ENCODE assay signal across 1 cellular context in the genomic region with DNA sequence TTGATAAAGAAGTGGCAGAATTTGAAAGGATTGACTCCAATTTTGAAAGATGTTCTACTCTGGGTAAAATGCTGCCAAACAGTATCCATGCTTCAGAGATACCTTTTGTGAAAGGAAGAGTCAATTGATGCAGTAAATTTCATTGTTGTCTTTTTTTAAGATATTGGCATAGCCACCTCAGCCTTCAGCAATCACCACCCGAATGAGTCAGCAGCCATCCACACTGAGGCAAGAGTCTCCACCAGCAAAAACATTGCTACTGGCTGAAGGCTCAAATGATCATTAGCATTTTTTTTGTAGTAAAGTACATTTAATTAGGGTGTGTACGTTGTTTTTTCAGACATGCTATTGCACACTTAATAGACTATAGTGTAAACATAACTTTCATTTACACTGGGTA.
A peak's percentile ranks its signal among the peaks of the same experiment; 100 is the strongest.
TF ChIP-seq lines count a peak whose summit lies in the region.

No MANE protein-coding gene starts in this region.

TF ChIP-seq in K562, 482 proteins besides CTCF, POLR2A, EP300 and RAD21:
- TF ChIP-seq, protein P1, sequence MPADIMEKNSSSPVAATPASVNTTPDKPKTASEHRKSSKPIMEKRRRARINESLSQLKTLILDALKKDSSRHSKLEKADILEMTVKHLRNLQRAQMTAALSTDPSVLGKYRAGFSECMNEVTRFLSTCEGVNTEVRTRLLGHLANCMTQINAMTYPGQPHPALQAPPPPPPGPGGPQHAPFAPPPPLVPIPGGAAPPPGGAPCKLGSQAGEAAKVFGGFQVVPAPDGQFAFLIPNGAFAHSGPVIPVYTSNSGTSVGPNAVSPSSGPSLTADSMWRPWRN (IDR thresholded peaks at IDR 0.05; ENCODE audit: low read depth) = no peak
- TF ChIP-seq NFE2 (IDR thresholded peaks at IDR 0.05; ENCODE audit: low read depth) = peak; percentile 28; the same call in 1 of the 2 replicates
- TF ChIP-seq, protein P2, sequence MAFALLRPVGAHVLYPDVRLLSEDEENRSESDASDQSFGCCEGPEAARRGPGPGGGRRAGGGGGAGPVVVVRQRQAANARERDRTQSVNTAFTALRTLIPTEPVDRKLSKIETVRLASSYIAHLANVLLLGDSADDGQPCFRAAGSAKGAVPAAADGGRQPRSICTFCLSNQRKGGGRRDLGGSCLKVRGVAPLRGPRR (CRISPR knock-in tag; IDR thresholded peaks at IDR 0.05) = no peak
- TF ChIP-seq TRIM24 (IDR thresholded peaks at IDR 0.05) = no peak
- TF ChIP-seq NR4A1 (CRISPR knock-in tag; IDR thresholded peaks at IDR 0.05) = no peak
- no peak for TF ChIP-seq NR4A1 (tag; IDR thresholded peaks at IDR 0.05)
- no peak for TF ChIP-seq TAL1 (IDR thresholded peaks at IDR 0.05)
TF ChIP-seq in K562: peak in this region for 1.
